Comparison of ENCODE assay signal across 1 cellular context in the genomic region with DNA sequence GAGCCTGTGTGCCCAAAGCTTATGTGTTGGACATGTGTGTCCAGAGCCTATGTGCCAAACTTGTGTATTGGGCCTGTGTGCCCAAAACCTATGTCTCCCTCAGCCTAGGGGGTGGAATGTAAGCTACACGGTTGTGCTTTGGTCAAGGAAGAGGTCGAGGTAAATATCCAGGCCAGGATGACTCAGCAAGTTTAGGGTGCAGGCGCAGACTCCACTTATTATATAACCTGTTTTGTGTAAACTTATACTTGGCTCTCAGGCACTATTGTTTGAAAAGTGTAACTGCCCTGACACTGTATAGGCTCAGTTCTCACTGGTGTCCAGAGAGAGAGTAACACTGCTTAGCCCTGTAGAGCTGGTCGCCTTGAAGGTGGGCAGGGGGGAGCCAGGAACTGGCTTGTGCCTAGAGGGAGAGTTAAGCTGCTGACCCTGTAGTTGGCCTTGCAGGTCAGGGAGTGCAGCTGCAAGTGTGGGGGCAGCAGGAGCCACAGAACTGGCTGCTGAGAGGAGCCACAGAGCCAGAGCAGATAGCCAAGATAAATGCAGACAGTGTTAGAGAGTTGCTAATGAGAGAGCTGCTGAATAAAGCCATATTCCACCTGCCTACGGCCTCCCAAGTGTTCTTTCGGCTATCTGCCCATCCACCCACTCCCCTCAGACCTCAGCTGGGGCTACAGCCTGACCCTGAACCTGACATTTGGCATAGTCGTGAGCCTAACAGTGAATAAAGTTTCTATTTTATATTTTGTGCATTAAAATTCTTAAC.
TF ChIP-seq lines count a peak whose summit lies in the region.

No MANE protein-coding gene starts in this region.

TF ChIP-seq in K562, 482 proteins besides CTCF, POLR2A, EP300 and RAD21 (continued from another document):
- TF ChIP-seq MAFG (tag; conservative IDR thresholded peaks at IDR 0.05) = 0 out of 2 replicates have a peak, but pooled peaks have one; percentile 20
- TF ChIP-seq, protein P1, sequence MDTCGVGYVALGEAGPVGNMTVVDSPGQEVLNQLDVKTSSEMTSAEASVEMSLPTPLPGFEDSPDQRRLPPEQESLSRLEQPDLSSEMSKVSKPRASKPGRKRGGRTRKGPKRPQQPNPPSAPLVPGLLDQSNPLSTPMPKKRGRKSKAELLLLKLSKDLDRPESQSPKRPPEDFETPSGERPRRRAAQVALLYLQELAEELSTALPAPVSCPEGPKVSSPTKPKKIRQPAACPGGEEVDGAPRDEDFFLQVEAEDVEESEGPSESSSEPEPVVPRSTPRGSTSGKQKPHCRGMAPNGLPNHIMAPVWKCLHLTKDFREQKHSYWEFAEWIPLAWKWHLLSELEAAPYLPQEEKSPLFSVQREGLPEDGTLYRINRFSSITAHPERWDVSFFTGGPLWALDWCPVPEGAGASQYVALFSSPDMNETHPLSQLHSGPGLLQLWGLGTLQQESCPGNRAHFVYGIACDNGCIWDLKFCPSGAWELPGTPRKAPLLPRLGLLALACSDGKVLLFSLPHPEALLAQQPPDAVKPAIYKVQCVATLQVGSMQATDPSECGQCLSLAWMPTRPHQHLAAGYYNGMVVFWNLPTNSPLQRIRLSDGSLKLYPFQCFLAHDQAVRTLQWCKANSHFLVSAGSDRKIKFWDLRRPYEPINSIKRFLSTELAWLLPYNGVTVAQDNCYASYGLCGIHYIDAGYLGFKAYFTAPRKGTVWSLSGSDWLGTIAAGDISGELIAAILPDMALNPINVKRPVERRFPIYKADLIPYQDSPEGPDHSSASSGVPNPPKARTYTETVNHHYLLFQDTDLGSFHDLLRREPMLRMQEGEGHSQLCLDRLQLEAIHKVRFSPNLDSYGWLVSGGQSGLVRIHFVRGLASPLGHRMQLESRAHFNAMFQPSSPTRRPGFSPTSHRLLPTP (IDR thresholded peaks at IDR 0.05; ENCODE audit: borderline replicate concordance, extremely low read depth, insufficient read length) = no peak
TF ChIP-seq in K562: peak in this region for 1.
